ENCODE assay signal across 1 cellular context in genomic region chr12:93467351-93468007, GRCh38.
TF ChIP-seq lines count a peak whose summit lies in the region.

TSS of gene MRPL42 (plus strand) at chr12:93467514. CDS start at chr12:93469286, 1,772 bp downstream.

TF ChIP-seq in K562, 482 proteins besides CTCF, POLR2A, EP300 and RAD21 (continued from another document and continues in another):
- TF ChIP-seq AFF1 (IDR thresholded peaks at IDR 0.05; ENCODE audit: low read depth in 1 of 2, partially characterized antibody in 2 of 2) = peak; percentile 64 to 85
- peak; percentile 36 for TF ChIP-seq NEUROD1 (IDR thresholded peaks at IDR 0.05; ENCODE audit: borderline replicate concordance, low read depth, low read length, partially characterized antibody)
- TF ChIP-seq TARDBP (IDR thresholded peaks at IDR 0.05) = no peak
- TF ChIP-seq ZKSCAN8 (CRISPR knock-in tag; IDR thresholded peaks at IDR 0.05) = no peak
- TF ChIP-seq ZBTB33 (CRISPR knock-in tag; IDR thresholded peaks at IDR 0.05) = peak; percentile 34; the same call in 1 of the 2 replicates
- TF ChIP-seq FOXO4 (CRISPR knock-in tag; IDR thresholded peaks at IDR 0.05) = no peak
- TF ChIP-seq CREBBP (IDR thresholded peaks at IDR 0.05; ENCODE audit: low read depth, low read length) = no peak
- no peak for TF ChIP-seq NFIX (CRISPR knock-in tag; IDR thresholded peaks at IDR 0.05; ENCODE audit: low read depth)
- TF ChIP-seq ZNF445 (CRISPR knock-in tag; IDR thresholded peaks at IDR 0.05; ENCODE audit: low read depth) = no peak
- no peak for TF ChIP-seq ZNF551 (CRISPR knock-in tag; IDR thresholded peaks at IDR 0.05)
- TF ChIP-seq CHD2 (IDR thresholded peaks at IDR 0.05; ENCODE audit: low read depth, low read length) = no peak
- TF ChIP-seq ZBTB7A (IDR thresholded peaks at IDR 0.05; ENCODE audit: borderline replicate concordance, control insufficient read depth, low read depth, low read length) = 0 out of 2 replicates have a peak, but pooled peaks have one; percentile 46
- TF ChIP-seq ETV5 (CRISPR knock-in tag; IDR thresholded peaks at IDR 0.05; ENCODE audit: low read depth) = peak; percentile 72
- 0 out of 2 replicates have a peak, but pooled peaks have one; percentile 77 for TF ChIP-seq CBX1 (IDR thresholded peaks at IDR 0.05; ENCODE audit: low read depth)
- no peak for TF ChIP-seq NFYB (IDR thresholded peaks at IDR 0.05; ENCODE audit: extremely low read depth, insufficient read length)
- TF ChIP-seq SIN3B (IDR thresholded peaks at IDR 0.05; ENCODE audit: low read depth) = peak; percentile 88
- no peak for TF ChIP-seq NR3C1 (CRISPR knock-in tag; IDR thresholded peaks at IDR 0.05)
- no peak for TF ChIP-seq TGIF2 (CRISPR knock-in tag; IDR thresholded peaks at IDR 0.05)
- TF ChIP-seq ATF6 (CRISPR knock-in tag; IDR thresholded peaks at IDR 0.05) = peak; percentile 85; the same call in 1 of the 2 replicates
- no peak for TF ChIP-seq CEBPG (CRISPR knock-in tag; IDR thresholded peaks at IDR 0.05)
- no peak for TF ChIP-seq CEBPG (tag; conservative IDR thresholded peaks at IDR 0.05 in 1 of 2, IDR thresholded peaks at IDR 0.05 in 1 of 2)
- TF ChIP-seq USF1 (CRISPR knock-in tag; IDR thresholded peaks at IDR 0.05) = peak; percentile 50
- TF ChIP-seq RBFOX2 (IDR thresholded peaks at IDR 0.05; ENCODE audit: low read depth, low read length) = peak; percentile 94
- TF ChIP-seq SLC30A9 (CRISPR knock-in tag; IDR thresholded peaks at IDR 0.05) = no peak
- TF ChIP-seq ZNF140 (CRISPR knock-in tag; IDR thresholded peaks at IDR 0.05) = no peak
- TF ChIP-seq ZNF436 (CRISPR knock-in tag; IDR thresholded peaks at IDR 0.05) = no peak
- TF ChIP-seq ZBED1 (IDR thresholded peaks at IDR 0.05) = no peak
- 0 out of 2 replicates have a peak, but pooled peaks have one; percentile 50 for TF ChIP-seq HMG20A (CRISPR knock-in tag; conservative IDR thresholded peaks at IDR 0.05)
- TF ChIP-seq RFX1 (IDR thresholded peaks at IDR 0.05) = peak; percentile 64
- no peak for TF ChIP-seq BCL6 (CRISPR knock-in tag; IDR thresholded peaks at IDR 0.05)
- TF ChIP-seq MNT (conservative IDR thresholded peaks at IDR 0.05) = peak; percentile 91 to 95
- TF ChIP-seq HCFC1 (IDR thresholded peaks at IDR 0.05; ENCODE audit: low read depth, low read length) = peak; percentile 92
- TF ChIP-seq ATF7 (IDR thresholded peaks at IDR 0.05) = peak; percentile 81
- peak; percentile 42; the same call in 1 of the 2 replicates for TF ChIP-seq JUN (IDR thresholded peaks at IDR 0.05; ENCODE audit: borderline replicate concordance, low read depth, low read length)
- no peak for TF ChIP-seq JUN (CRISPR knock-in tag; IDR thresholded peaks at IDR 0.05; ENCODE audit: borderline replicate concordance)
- TF ChIP-seq SREBF1 (IDR thresholded peaks at IDR 0.05; ENCODE audit: borderline replicate concordance, low read depth, low read length) = 0 out of 2 replicates have a peak, but pooled peaks have one; percentile 20
- peak; percentile 88 for TF ChIP-seq PHF20 (IDR thresholded peaks at IDR 0.05; ENCODE audit: partially characterized antibody)
- peak; percentile 96 for TF ChIP-seq L3MBTL2 (IDR thresholded peaks at IDR 0.05)
- TF ChIP-seq C11orf30 (IDR thresholded peaks at IDR 0.05; ENCODE audit: low read depth) = peak; percentile 85
- no peak for TF ChIP-seq LARP7 (IDR thresholded peaks at IDR 0.05)
- TF ChIP-seq ZBTB11 (CRISPR knock-in tag; IDR thresholded peaks at IDR 0.05) = no peak
- no peak for TF ChIP-seq RBM17 (IDR thresholded peaks at IDR 0.05; ENCODE audit: borderline replicate concordance, low read depth, low read length)
